22 cellular contexts compared by ENCODE assay signal in genomic region chr11:12478743-12479142, GRCh38.
A peak's percentile ranks its signal among the peaks of the same experiment; 100 is the strongest.
DNase-seq lines count a peak whose midpoint lies in the region; ATAC-seq and TF ChIP-seq lines count a peak whose summit lies in the region.
"Had no signal": no experiment of that assay in that cellular context is flagged by ENCODE, and none has a peak within 500 bp of the region (broad histone marks: within the 10 kb centered on the region; RNA-seq: fewer than 3 reads in every experiment).

No MANE protein-coding gene starts in this region.

- peaks cover 22% of the 10 kb centered on the region for H3K4me1 Mint-ChIP-seq in HFFc6 (ENCODE audit: low read depth)
- H3K4me1 Mint-ChIP-seq in activated CD4-positive, alpha-beta memory T cell treated with anti-CD3 and anti-CD28 coated beads, Interleukin-2, amount 10 ng/mL, durations not matched to agents 7 days and 5 days = no peaks in the 10 kb centered on the region
- H3K4me1 Mint-ChIP-seq in endodermal cell = peaks cover under 1% of the 10 kb centered on the region
- H3K4me1 Mint-ChIP-seq: activated B cell treated with CpG ODN at 0.5 μM for 24 hours had no signal

- H3K36me3 Mint-ChIP-seq in HFFc6 (ENCODE audit: low read depth) (peaks cover 71% of the 10 kb centered on the region), endodermal cell (ENCODE audit: low read depth) (peaks cover 57% of the 10 kb centered on the region)
- H3K36me3 Mint-ChIP-seq in activated CD4-positive, alpha-beta memory T cell treated with anti-CD3 and anti-CD28 coated beads, Interleukin-2, amount 10 ng/mL, durations not matched to agents 7 days and 5 days (ENCODE audit: low read depth) = no peaks in the 10 kb centered on the region

- no peak for TF ChIP-seq CTCF in HFFc6 (IDR thresholded peaks at IDR 0.05)
- no peak for TF ChIP-seq CTCF in left ventricle myocardium inferior (IDR thresholded peaks at IDR 0.05; ENCODE audit: borderline replicate concordance)
- no peak for TF ChIP-seq CTCF in endodermal cell (conservative IDR thresholded peaks at IDR 0.05)

- no peak overlapping the region for H3K9ac ChIP-seq in endodermal cell (ENCODE audit: extremely low read depth, low read length, poor library complexity, severe bottlenecking)
- H3K9ac ChIP-seq: BLaER1 had no signal

- intact Hi-C loops in left ventricle myocardium inferior (cut with micrococcal nuclease) = no loop called here

- H3K9me3 Mint-ChIP-seq in HFFc6 (no peaks in the 10 kb centered on the region), endodermal cell (no peaks in the 10 kb centered on the region)
- H3K9me3 Mint-ChIP-seq in activated CD4-positive, alpha-beta memory T cell treated with anti-CD3 and anti-CD28 coated beads, Interleukin-2, amount 10 ng/mL, durations not matched to agents 7 days and 5 days = no peaks in the 10 kb centered on the region
- H3K9me3 Mint-ChIP-seq: T-helper 1 cell treated with Interleukin-12 subunit alpha and Interleukin-12 subunit beta and Interleukin-4 antibody, amounts not matched to agents 30 μg/mL and 1 μg/mL, for 36 hours had no signal

- H3K27me3 Mint-ChIP-seq in HFFc6 (ENCODE audit: insufficient read depth) = peaks cover 2% of the 10 kb centered on the region
- H3K27me3 Mint-ChIP-seq in activated CD4-positive, alpha-beta memory T cell treated with anti-CD3 and anti-CD28 coated beads, Interleukin-2, amount 10 ng/mL, durations not matched to agents 7 days and 5 days = no peaks in the 10 kb centered on the region
- no peaks in the 10 kb centered on the region for H3K27me3 Mint-ChIP-seq in endodermal cell (ENCODE audit: insufficient read depth)

- H3K27ac ChIP-seq in left ventricle myocardium inferior (replicated peaks) (peak overlapping the region; percentile 64), endodermal cell (ENCODE audit: low read depth, low read length) (no peak overlapping the region)
- H3K27ac ChIP-seq: BLaER1, lower lobe of right lung, thoracic aorta had no signal

- H3K9me3 ChIP-seq in left ventricle myocardium inferior (replicated peaks) (no peaks in the 10 kb centered on the region), endodermal cell (ENCODE audit: control insufficient read depth, low read length) (no peaks in the 10 kb centered on the region)
- H3K9me3 ChIP-seq: BLaER1, lower lobe of right lung, MG63, thoracic aorta had no signal

- H3K4me3 Mint-ChIP-seq in HFFc6 = no peak overlapping the region; the same call in 1 of the 2 replicates
- no peak overlapping the region for H3K4me3 Mint-ChIP-seq in activated CD4-positive, alpha-beta memory T cell treated with anti-CD3 and anti-CD28 coated beads, Interleukin-2, amount 10 ng/mL, durations not matched to agents 7 days and 5 days
- H3K4me3 Mint-ChIP-seq in endodermal cell = no peak overlapping the region
- H3K4me3 Mint-ChIP-seq: activated B cell treated with CpG ODN at 0.5 μM for 24 hours; T-helper 1 cell treated with Interleukin-12 subunit alpha and Interleukin-12 subunit beta and Interleukin-4 antibody, amounts not matched to agents 30 μg/mL and 1 μg/mL, for 36 hours had no signal

- H3K4me3 ChIP-seq in left ventricle myocardium inferior = no peak overlapping the region
- no peak overlapping the region for H3K4me3 ChIP-seq in endodermal cell (ENCODE audit: low read length)
- H3K4me3 ChIP-seq: BLaER1, lower lobe of right lung, MG63, thoracic aorta had no signal

- DNase-seq in HFFc6 = peak; percentile 57
- DNase-seq in epidermal melanocyte (ENCODE audit: insufficient read length, low spot score) = peak; percentile 36
- DNase-seq in left ventricle myocardium inferior = no peak
- DNase-seq in renal cortical epithelial cell (ENCODE audit: low read depth) = peak; percentile 43
- no peak for DNase-seq in NCI-H2196 treated with DMSO at 0.1 percent for 48 hours (lab: John Stamatoyannopoulos, UW; ENCODE audit: unreplicated experiment)
- no peak for DNase-seq in activated CD4-positive, alpha-beta memory T cell treated with anti-CD3 and anti-CD28 coated beads, Interleukin-2, amount 10 ng/mL, durations not matched to agents 7 days and 5 days
- no peak for DNase-seq in endodermal cell
- DNase-seq: activated B cell treated with CpG ODN at 0.5 μM for 24 hours; activated effector memory CD4-positive, alpha-beta T cell treated with anti-CD3 and anti-CD28 coated beads, Interleukin-2, amount 50 U/mL, for 16 hours; amniotic stem cell; cortex of kidney; lower lobe of right lung; MG63; NCI-H2081; NCI-H82; stimulated activated CD4-positive, alpha-beta T cell treated with anti-CD3 and anti-CD28 coated beads, Interleukin-4, amount 100 ng/mL, for 4 hours had no signal

- H3K4me1 ChIP-seq in left ventricle myocardium inferior (peaks cover 31% of the 10 kb centered on the region), endodermal cell (ENCODE audit: control insufficient read depth, insufficient read depth, low read length) (no peaks in the 10 kb centered on the region)
- H3K4me1 ChIP-seq: lower lobe of right lung had no signal

- 97 to 98% methylated on average over 4 of the region's 4 CpGs for WGBS in endodermal cell (ENCODE audit: insufficient coverage in 1 of 2, insufficient read length in 1 of 2), 2 experiments

- H3K27me3 ChIP-seq in left ventricle myocardium inferior (ENCODE audit: low read depth) = no peaks in the 10 kb centered on the region
- H3K27me3 ChIP-seq in endodermal cell (ENCODE audit: control insufficient read depth, insufficient read depth, low read length, poor library complexity, severe bottlenecking) = no peaks in the 10 kb centered on the region
- H3K27me3 ChIP-seq: BLaER1, MG63 had no signal

- H3K27ac Mint-ChIP-seq in HFFc6 = peak overlapping the region; percentile 68
- H3K27ac Mint-ChIP-seq in activated CD4-positive, alpha-beta memory T cell treated with anti-CD3 and anti-CD28 coated beads, Interleukin-2, amount 10 ng/mL, durations not matched to agents 7 days and 5 days = no peak overlapping the region
- no peak overlapping the region for H3K27ac Mint-ChIP-seq in endodermal cell
- H3K27ac Mint-ChIP-seq: activated B cell treated with CpG ODN at 0.5 μM for 24 hours; T-helper 1 cell treated with Interleukin-12 subunit alpha and Interleukin-12 subunit beta and Interleukin-4 antibody, amounts not matched to agents 30 μg/mL and 1 μg/mL, for 36 hours had no signal

- CTCF ChIA-PET in activated CD4-positive, alpha-beta memory T cell treated with anti-CD3 and anti-CD28 coated beads, Interleukin-2, amount 10 ng/mL, durations not matched to agents 7 days and 5 days (lab: Charles Lee) = no interaction called here

- POLR2A ChIA-PET in activated CD4-positive, alpha-beta memory T cell treated with anti-CD3 and anti-CD28 coated beads, Interleukin-2, amount 10 ng/mL, durations not matched to agents 7 days and 5 days (lab: Charles Lee) = no interaction called here

- H3K36me3 ChIP-seq in left ventricle myocardium inferior (peaks cover 71% of the 10 kb centered on the region), endodermal cell (ENCODE audit: control insufficient read depth, insufficient read depth, low read length) (peaks cover 33% of the 10 kb centered on the region)
- H3K36me3 ChIP-seq: BLaER1 had no signal

- no peak for ATAC-seq in GM19035 (IDR thresholded peaks at IDR 0.05; ENCODE audit: unreplicated experiment)
- ATAC-seq: esophagus mucosa, lower lobe of right lung, sciatic nerve had no signal

Comparison
In these comparisons a context has a peak if more than half of its experiments do, and no peak if none do; other contexts are left out.
1. DNase-seq: peak in HFFc6 (single experiment), epidermal melanocyte (single experiment) and renal cortical epithelial cell (single experiment); none in left ventricle myocardium inferior (single experiment), NCI-H2196 treated with DMSO at 0.1 percent for 48 hours (single experiment), activated CD4-positive, alpha-beta memory T cell treated with anti-CD3 and anti-CD28 coated beads, Interleukin-2, amount 10 ng/mL, durations not matched to agents 7 days and 5 days (single experiment) and endodermal cell (single experiment).